In genomic region chr9:100598641-100599145, GRCh38 we compare ENCODE assay signal across 8 cellular contexts. TPM values are rescaled to one million over a fixed set of nuclear protein-coding genes. Genes with fewer than 3 reads are reported as not detected.
DNase-seq lines count a peak whose midpoint lies in the region; ATAC-seq and TF ChIP-seq lines count a peak whose summit lies in the region.

No MANE protein-coding gene starts in this region.

- CTCF ChIA-PET in AG04450 (lab: Charles Lee): interaction anchor here (0.5 to 5.3 kb wide), 5 partner anchors 94 to 1414 kb away, joined by 3 to 277 read pairs (median 6); no protein-coding TSS in a partner anchor

- ATAC-seq in GM18907 (IDR thresholded peaks at IDR 0.05; ENCODE audit: unreplicated experiment) (peak; percentile 83), HG03108 (IDR thresholded peaks at IDR 0.05; ENCODE audit: unreplicated experiment) (peak; percentile 54), left colon (peak; percentile 91)

- H3K4me3 ChIP-seq in AG04450 (ENCODE audit: low read depth, low read length) (peak overlapping the region; percentile 63), choroid plexus epithelial cell (ENCODE audit: low read depth, low read length) (peak overlapping the region; percentile 63)

- intact Hi-C loops in left colon (cut with DNase I, micrococcal nuclease): no loop called here

- H3K9me3 ChIP-seq in AG04450 (ENCODE audit: control insufficient read depth, insufficient read depth, low read length): no peaks in the 10 kb centered on the region

- POLR2A ChIA-PET in AG04450 (lab: Yijun Ruan, JAX): no interaction called here

- no peak overlapping the region for H3K27ac ChIP-seq in AG04450 (ENCODE audit: low read depth, low read length)

- no peak for TF ChIP-seq CTCF in AG04450 (IDR thresholded peaks at IDR 0.05; ENCODE audit: low read depth, low read length)
- no peak for TF ChIP-seq CTCF in choroid plexus epithelial cell (conservative IDR thresholded peaks at IDR 0.05; ENCODE audit: low read depth, low read length)

- DNase-seq in AG04450 (ENCODE audit: low read depth, low spot score) (no peak), NCI-H2196 (lab: John Stamatoyannopoulos, UW; ENCODE audit: unreplicated experiment) (peak; percentile 83), choroid plexus epithelial cell (ENCODE audit: low read depth) (peak; percentile 76), left colon (peak; percentile 87 to 91)
- peak; percentile 73 to 74 for DNase-seq in activated CD4-positive, alpha-beta T cell treated with anti-CD3 and anti-CD28 coated beads for 24 hours (ENCODE audit: low read depth in 2 of 2)
- peak; percentile 76 for DNase-seq in stimulated activated CD4-positive, alpha-beta T cell treated with anti-CD3 and anti-CD28 coated beads, Interleukin-1b, Interleukin-23, amount 100 ng/mL, for 48 hours

- peaks cover 5% of the 10 kb centered on the region for H3K27me3 ChIP-seq in AG04450 (ENCODE audit: control insufficient read depth, insufficient read depth, low read length)

RNA-seq across cellular contexts. Expression of gene CAVIN4, which starts 20.8 kb away (rescaled TPM):
- 0.58 and 0.71 TPM in 2 replicates for polyA plus RNA-seq in AG04450 (2011; rRNA removed)
- polyA minus RNA-seq in AG04450 (2011; rRNA and poly(A)+ RNA removed): 0.46 and 0.83 TPM in 2 replicates
- under 1 TPM; 0.18 to 0.22 TPM for total RNA-seq in left colon
